In genomic region chr20:20207872-20208271, GRCh38 we compare ENCODE assay signal across 14 cellular contexts.
DNase-seq lines count a peak whose midpoint lies in the region; ATAC-seq and TF ChIP-seq lines count a peak whose summit lies in the region.
"Had no signal": no experiment of that assay in that cellular context is flagged by ENCODE, and none has a peak within 500 bp of the region (broad histone marks: within the 10 kb centered on the region; RNA-seq: fewer than 3 reads in every experiment).

No MANE protein-coding gene starts in this region.

- H3K4me1 ChIP-seq in CD8-positive, alpha-beta memory T cell (ENCODE audit: insufficient read depth, low read length), result no peaks in the 10 kb centered on the region
- H3K4me1 ChIP-seq: prostate gland had no signal

- no peak for DNase-seq in CD8-positive, alpha-beta memory T cell
- no peak for DNase-seq in WERI-Rb-1
- no peak for DNase-seq in Calu3
- no peak for DNase-seq in activated CD4-positive, CD25-positive, alpha-beta regulatory T cell treated with anti-CD3 and anti-CD28 coated beads, Interleukin-2, amount 50 U/mL, for 72 hours
- DNase-seq in substantia nigra (lab: John Stamatoyannopoulos, UW), result no peak
- DNase-seq: activated T-cell treated with anti-CD3 and anti-CD28 coated beads, Interleukin-2, amount 50 U/mL, for 1 hour; aorta; stimulated activated CD4-positive, alpha-beta T cell treated with anti-CD3 and anti-CD28 coated beads, Interleukin-4, amount 100 ng/mL, for 24 hours had no signal

- H3K36me3 Mint-ChIP-seq in CD8-positive, alpha-beta memory T cell, result no peaks in the 10 kb centered on the region
- no peaks in the 10 kb centered on the region for H3K36me3 Mint-ChIP-seq in Calu3 (ENCODE audit: insufficient read depth, unreplicated experiment)
- H3K36me3 Mint-ChIP-seq: WTC11 had no signal

- no peak overlapping the region for H3K4me3 ChIP-seq in CD8-positive, alpha-beta memory T cell (ENCODE audit: low read length)
- no peak overlapping the region for H3K4me3 ChIP-seq in WERI-Rb-1 (ENCODE audit: low read depth, low read length)
- H3K4me3 ChIP-seq: hepatocyte, prostate gland had no signal

- peak overlapping the region in 5 of 8 donors; percentile 2 to 59 (median 39) for H3K27ac Mint-ChIP-seq in CD8-positive, alpha-beta memory T cell
- no peak overlapping the region for H3K27ac Mint-ChIP-seq in Calu3 (ENCODE audit: unreplicated experiment)
- H3K27ac Mint-ChIP-seq: WTC11 had no signal

- H3K36me3 ChIP-seq in CD8-positive, alpha-beta memory T cell (ENCODE audit: insufficient read depth, low read length), result no peaks in the 10 kb centered on the region
- H3K36me3 ChIP-seq in WERI-Rb-1, result no peaks in the 10 kb centered on the region
- H3K36me3 ChIP-seq: prostate gland had no signal

- no TSS peak for BruUV-seq in Calu3 (replicated peaks; lab: Mats Ljungman, UMichigan)

- POLR2A ChIA-PET in CD8-positive, alpha-beta memory T cell (lab: Charles Lee), result no interaction called here

- no peaks in the 10 kb centered on the region for H3K9me3 ChIP-seq in CD8-positive, alpha-beta memory T cell (ENCODE audit: low read length)
- H3K9me3 ChIP-seq in WERI-Rb-1 (ENCODE audit: severe bottlenecking), result no peaks in the 10 kb centered on the region
- H3K9me3 ChIP-seq: prostate gland had no signal

- H3K27me3 Mint-ChIP-seq in CD8-positive, alpha-beta memory T cell, result peaks cover 22 to 25% of the 10 kb centered on the region in 2 donors
- H3K27me3 Mint-ChIP-seq in Calu3 (ENCODE audit: unreplicated experiment), result peaks cover 20% of the 10 kb centered on the region

- peak; percentile 63 for ATAC-seq in GM19324 (IDR thresholded peaks at IDR 0.05; ENCODE audit: low FRiP score, unreplicated experiment)
- peak; percentile 51 for ATAC-seq in HG02759 (IDR thresholded peaks at IDR 0.05; ENCODE audit: unreplicated experiment)
- peak; percentile 54 for ATAC-seq in HG03469 (IDR thresholded peaks at IDR 0.05; ENCODE audit: unreplicated experiment)

- intact Hi-C loops in Calu3 (cut with micrococcal nuclease; ENCODE audit: unreplicated experiment), result no loop called here

- H3K27ac ChIP-seq in CD8-positive, alpha-beta memory T cell (ENCODE audit: low read depth, low read length), result no peak overlapping the region
- H3K27ac ChIP-seq in WERI-Rb-1, result no peak overlapping the region
- no peak overlapping the region for H3K27ac ChIP-seq in substantia nigra (ENCODE audit: low read depth, low read length, poor library complexity, severe bottlenecking)
- H3K27ac ChIP-seq: hepatocyte, prostate gland had no signal

- peak overlapping the region in 1 of 7 donors; percentile 4 for H3K4me3 Mint-ChIP-seq in CD8-positive, alpha-beta memory T cell
- no peak overlapping the region for H3K4me3 Mint-ChIP-seq in Calu3 (ENCODE audit: low read depth, unreplicated experiment)
- H3K4me3 Mint-ChIP-seq: WTC11 had no signal

- CTCF ChIA-PET in CD8-positive, alpha-beta memory T cell (lab: Charles Lee), result no interaction called here
- CTCF ChIA-PET in Calu3 (lab: Charles Lee), result no interaction called here

- peaks cover 0 to 13% (median 6%) of the 10 kb centered on the region in 3 donors for H3K4me1 Mint-ChIP-seq in CD8-positive, alpha-beta memory T cell
- no peaks in the 10 kb centered on the region for H3K4me1 Mint-ChIP-seq in Calu3 (ENCODE audit: low read depth, unreplicated experiment)

- H3K9me3 Mint-ChIP-seq in CD8-positive, alpha-beta memory T cell, result no peaks in the 10 kb centered on the region
- H3K9me3 Mint-ChIP-seq in Calu3 (ENCODE audit: low read depth, unreplicated experiment), result no peaks in the 10 kb centered on the region
- H3K9me3 Mint-ChIP-seq: WTC11 had no signal

- no peak for TF ChIP-seq CTCF in WERI-Rb-1 (IDR thresholded peaks at IDR 0.05; ENCODE audit: low read depth, low read length)
- TF ChIP-seq CTCF in Calu3 (IDR thresholded peaks at IDR 0.05; ENCODE audit: unreplicated experiment), result no peak

- H3K27me3 ChIP-seq in CD8-positive, alpha-beta memory T cell (ENCODE audit: insufficient read depth, low read length, poor library complexity, severe bottlenecking), result no peaks in the 10 kb centered on the region
- no peaks in the 10 kb centered on the region for H3K27me3 ChIP-seq in WERI-Rb-1 (ENCODE audit: insufficient read depth, low read depth, severe bottlenecking)
- H3K27me3 ChIP-seq: hepatocyte had no signal
